ENCODE assay signal across 8 cellular contexts in genomic region chr19:3047307-3048189, GRCh38. TPM values are rescaled to one million over a fixed set of nuclear protein-coding genes. Genes with fewer than 3 reads are reported as not detected.
A peak's percentile ranks its signal among the peaks of the same experiment; 100 is the strongest.
DNase-seq lines count a peak whose midpoint lies in the region; ATAC-seq and TF ChIP-seq lines count a peak whose summit lies in the region.

No MANE protein-coding gene starts in this region.

- DNase-seq in HAP-1 (ENCODE audit: low spot score in 2 of 2), result peak; percentile 78 to 94
- peak; percentile 79 for DNase-seq in NCI-H345 treated with DMSO at 0.1 percent for 48 hours (lab: John Stamatoyannopoulos, UW; ENCODE audit: unreplicated experiment)
- peak; percentile 58 to 65 for DNase-seq in activated CD4-positive, alpha-beta T cell treated with anti-CD3 and anti-CD28 coated beads, Interleukin-2, amount 50 U/mL, for 4 hours
- peak; percentile 36 to 41 (median 39) for DNase-seq in effector memory CD8-positive, alpha-beta T cell
- DNase-seq in mesothelial cell of epicardium (ENCODE audit: low spot score in 2 of 2, unreplicated experiment in 2 of 2), result peak in 1 of 2 experiments; percentile 72
- DNase-seq in stimulated activated naive CD8-positive, alpha-beta T cell treated with anti-CD3 and anti-CD28 coated beads, Interleukin-15, Interleukin-2, amounts not matched to agents 100 U/mL and 50 U/mL, for 24 hours, result peak; percentile 65
- DNase-seq in Ammon's horn (ENCODE audit: low spot score), result no peak

- H3K36me3 Mint-ChIP-seq in effector memory CD8-positive, alpha-beta T cell (ENCODE audit: insufficient read depth), result peaks cover 13% of the 10 kb centered on the region
- H3K36me3 Mint-ChIP-seq in mesothelial cell of epicardium, result no peaks in the 10 kb centered on the region

- H3K27me3 ChIP-seq in HAP-1 (ENCODE audit: low read depth), result no peaks in the 10 kb centered on the region

- in situ Hi-C loops in HAP-1 (cut with MboI; ENCODE audit: low sequenced_read_pairs), result no loop called here

- peak overlapping the region; percentile 8 for H3K4me3 ChIP-seq in HAP-1

- no peak for TF ChIP-seq CTCF in mesothelial cell of epicardium (IDR thresholded peaks at IDR 0.05; ENCODE audit: unreplicated experiment)

- no peaks in the 10 kb centered on the region; the same call in 1 of the 2 replicates for H3K4me1 ChIP-seq in HAP-1

- H3K27ac Mint-ChIP-seq in effector memory CD8-positive, alpha-beta T cell, result peak overlapping the region; percentile 20 to 61
- peak overlapping the region; percentile 96 for H3K27ac Mint-ChIP-seq in mesothelial cell of epicardium

- peak; percentile 84 for ATAC-seq in effector memory CD8-positive, alpha-beta T cell (replicated peaks)
- peak; percentile 74 for ATAC-seq in stimulated activated naive CD8-positive, alpha-beta T cell treated with anti-CD3 and anti-CD28 coated beads, Interleukin-15, Interleukin-2, amounts not matched to agents 100 U/mL and 50 U/mL, for 24 hours
- ATAC-seq in HG02885 (IDR thresholded peaks at IDR 0.05; ENCODE audit: poor library complexity, unreplicated experiment), result no peak

- H3K9me3 ChIP-seq in HAP-1, result no peaks in the 10 kb centered on the region

- peaks cover 9 to 10% of the 10 kb centered on the region in 2 donors for H3K4me1 Mint-ChIP-seq in effector memory CD8-positive, alpha-beta T cell (ENCODE audit: low read depth in 2 of 2)
- H3K4me1 Mint-ChIP-seq in mesothelial cell of epicardium, result peaks cover 18% of the 10 kb centered on the region

- no peaks in the 10 kb centered on the region for H3K9me3 Mint-ChIP-seq in effector memory CD8-positive, alpha-beta T cell
- no peaks in the 10 kb centered on the region for H3K9me3 Mint-ChIP-seq in mesothelial cell of epicardium

- peak overlapping the region; percentile 77 to 83 for H3K4me3 Mint-ChIP-seq in effector memory CD8-positive, alpha-beta T cell
- peak overlapping the region; percentile 76 for H3K4me3 Mint-ChIP-seq in mesothelial cell of epicardium

- H3K27me3 Mint-ChIP-seq in effector memory CD8-positive, alpha-beta T cell, result no peaks in the 10 kb centered on the region
- no peaks in the 10 kb centered on the region for H3K27me3 Mint-ChIP-seq in mesothelial cell of epicardium (ENCODE audit: low read depth)

- no peaks in the 10 kb centered on the region for H3K36me3 ChIP-seq in HAP-1 (replicated peaks)

RNA-seq across cellular contexts. Expression of gene TLE5, which starts 14.7 kb away (rescaled TPM):
- 411 to 417 TPM (median 413 TPM) in 3 replicates for total RNA-seq in mesothelial cell of epicardium

RNA-seq across cellular contexts. Expression of gene TLE2, which starts 18.5 kb away (rescaled TPM):
- 101 to 103 TPM (median 101 TPM) in 3 replicates for total RNA-seq in mesothelial cell of epicardium

RNA-seq across cellular contexts. Expression of gene GNA11, which starts 46.6 kb away (rescaled TPM):
- total RNA-seq in mesothelial cell of epicardium, result 35.9 to 40.0 TPM (median 36.3 TPM) in 3 replicates
